In genomic region chr11:1559103-1559951, GRCh38 we compare ENCODE assay signal across 8 cellular contexts. TPM values are rescaled to one million over a fixed set of nuclear protein-coding genes. Genes with fewer than 3 reads are reported as not detected.
A peak's percentile ranks its signal among the peaks of the same experiment; 100 is the strongest.
DNase-seq lines count a peak whose midpoint lies in the region; ATAC-seq and TF ChIP-seq lines count a peak whose summit lies in the region.

No MANE protein-coding gene starts in this region.

- POLR2A ChIA-PET in AG04450 (lab: Yijun Ruan, JAX) = interaction anchor here (0.6 kb wide), 1 partner anchor 151 kb away, joined by 6 read pairs; no protein-coding TSS in a partner anchor

- H3K9me3 ChIP-seq in AG04450 (ENCODE audit: control insufficient read depth, insufficient read depth, low read length) = no peaks in the 10 kb centered on the region; the same call in 1 of the 2 replicates
- H3K9me3 ChIP-seq in liver (ENCODE audit: control insufficient read depth in 4 of 4, low read length in 3 of 4) = no peaks in the 10 kb centered on the region
- H3K9me3 ChIP-seq in tibial artery = no peaks in the 10 kb centered on the region

- no peak for DNase-seq in AG04450 (ENCODE audit: low read depth, low spot score)
- peak; percentile 30 for DNase-seq in NCI-H1105 (lab: John Stamatoyannopoulos, UW)
- DNase-seq in cerebellum (ENCODE audit: low spot score) = peak; percentile 96
- peak; percentile 95 to 99 for DNase-seq in tibial artery
- no peak for DNase-seq in DMS153 (lab: John Stamatoyannopoulos, UW)

- peak overlapping the region; percentile 85 for H3K27ac ChIP-seq in AG04450 (ENCODE audit: low read depth, low read length)
- H3K27ac ChIP-seq in liver (ENCODE audit: low read depth in 1 of 2, low read length in 2 of 2) = peak overlapping the region; percentile 33 to 84
- peak overlapping the region; percentile 92 to 94 for H3K27ac ChIP-seq in tibial artery

- no peak for TF ChIP-seq CTCF in AG04450 (IDR thresholded peaks at IDR 0.05; ENCODE audit: low read depth, low read length)
- TF ChIP-seq CTCF in liver (IDR thresholded peaks at IDR 0.05; ENCODE audit: low read depth, low read length, missing input control) = no peak
- TF ChIP-seq CTCF in tibial artery (IDR thresholded peaks at IDR 0.05) = no peak

- H3K9ac ChIP-seq in liver (ENCODE audit: low read depth in 1 of 2, low read length in 2 of 2) = peak overlapping the region; percentile 47 to 53

- H3K4me1 ChIP-seq in liver (ENCODE audit: control insufficient read depth in 4 of 4, insufficient read depth in 4 of 4, low read length in 3 of 4) (peaks cover 3 to 23% (median 14%) of the 10 kb centered on the region in 4 donors), tibial artery (peaks cover 5 to 59% (median 46%) of the 10 kb centered on the region in 4 donors)

- no peak for TF ChIP-seq RAD21 in liver (IDR thresholded peaks at IDR 0.05)

- intact Hi-C loops in tibial artery (cut with DNase I; ENCODE audit: low total_unique reads) = no loop called here

- 42% methylated on average over 30 of the region's 30 CpGs for WGBS in liver

- no peaks in the 10 kb centered on the region for H3K27me3 ChIP-seq in AG04450 (ENCODE audit: control insufficient read depth, insufficient read depth, low read length)
- H3K27me3 ChIP-seq in liver (ENCODE audit: control insufficient read depth in 4 of 4, insufficient read depth in 4 of 4, low read length in 3 of 4) = no peaks in the 10 kb centered on the region
- H3K27me3 ChIP-seq in tibial artery = no peaks in the 10 kb centered on the region

- H3K36me3 ChIP-seq in liver (ENCODE audit: control insufficient read depth in 4 of 4, insufficient read depth in 3 of 4, low read depth in 1 of 4, low read length in 3 of 4) (no peaks in the 10 kb centered on the region), tibial artery (peaks cover 19 to 61% (median 56%) of the 10 kb centered on the region in 3 donors)

- H3K4me3 ChIP-seq in AG04450 (ENCODE audit: low read depth, low read length) (no peak overlapping the region), liver (ENCODE audit: low read depth in 1 of 3, low read length in 3 of 3) (no peak overlapping the region), tibial artery (peak overlapping the region; percentile 32 to 41)

- CTCF ChIA-PET in AG04450 (lab: Charles Lee) = interaction anchor here (0.8 to 2.2 kb wide), 5 partner anchors 12 to 135 kb away, joined by 3 to 14 read pairs (median 3); no protein-coding TSS in a partner anchor

- ATAC-seq in GM21786 (IDR thresholded peaks at IDR 0.05; ENCODE audit: unreplicated experiment) = no peak
- ATAC-seq in GM21390 (IDR thresholded peaks at IDR 0.05; ENCODE audit: unreplicated experiment) = no peak

TF ChIP-seq in liver, 16 proteins besides CTCF, POLR2A, EP300 and RAD21:
- TF ChIP-seq FOXA1 (IDR thresholded peaks at IDR 0.05) (peak; percentile 42), MAX (IDR thresholded peaks at IDR 0.05) (no peak), REST (IDR thresholded peaks at IDR 0.05) (peak; percentile 61), HNF4A (conservative IDR thresholded peaks at IDR 0.05) (peak in 1 of 2 donors; percentile 79), SP1 (IDR thresholded peaks at IDR 0.05) (peak; percentile 56), EGR1 (IDR thresholded peaks at IDR 0.05; ENCODE audit: low read depth in 2 of 2) (no peak), JUND (IDR thresholded peaks at IDR 0.05) (peak; percentile 75 to 94), RXRA (IDR thresholded peaks at IDR 0.05) (peak in 1 of 2 donors; percentile 78), ATF3 (IDR thresholded peaks at IDR 0.05) (peak; percentile 93)
TF ChIP-seq in liver: peak in this region for 7.

RNA-seq across cellular contexts. Expression of gene DUSP8, which starts 12.7 kb away (rescaled TPM):
- polyA plus RNA-seq in AG04450 (2011; rRNA removed) (1.5 and 2.1 TPM in 2 replicates), liver (under 1 TPM; 0.06 to 0.33 TPM)
- 3.1 and 5.8 TPM in 2 replicates for polyA minus RNA-seq in AG04450 (2011; rRNA and poly(A)+ RNA removed)
- total RNA-seq in cerebellum (6.7 TPM), liver (under 1 TPM; 0.09 to 0.33 TPM)

RNA-seq across cellular contexts. Expression of gene KRTAP5-1, which starts 25.8 kb away (rescaled TPM):
- not detected in 2 replicates for polyA plus RNA-seq in AG04450 (2011; rRNA removed)
- polyA minus RNA-seq in AG04450 (2011; rRNA and poly(A)+ RNA removed) = not detected in 2 replicates
- total RNA-seq in cerebellum = not detected
- total RNA-seq in liver = not detected
- not detected for polyA plus RNA-seq in liver

RNA-seq across cellular contexts. Expression of gene KRTAP5-2, which starts 38.8 kb away (rescaled TPM):
- polyA plus RNA-seq in AG04450 (2011; rRNA removed) = not detected in 2 replicates
- polyA minus RNA-seq in AG04450 (2011; rRNA and poly(A)+ RNA removed) = not detected in 2 replicates
- not detected for total RNA-seq in cerebellum
- not detected for total RNA-seq in liver
- polyA plus RNA-seq in liver = under 1 TPM in 1 of 2 donors, not detected in 1; 0.08 TPM

RNA-seq across cellular contexts. Expression of gene KRTAP5-3, which starts 48.9 kb away (rescaled TPM):
- polyA plus RNA-seq in AG04450 (2011; rRNA removed) = not detected in 2 replicates
- polyA minus RNA-seq in AG04450 (2011; rRNA and poly(A)+ RNA removed) = not detected in 2 replicates
- not detected for total RNA-seq in cerebellum
- not detected for total RNA-seq in liver
- not detected for polyA plus RNA-seq in liver

Comparison
In these comparisons a context has a peak if more than half of its experiments do, and no peak if none do; other contexts are left out.
1. DNase-seq: peak in NCI-H1105 (single experiment), cerebellum (single experiment) and tibial artery (2 of 2); none in AG04450 (single experiment) and DMS153 (single experiment).
2. H3K4me3 ChIP-seq: peak in tibial artery (2 of 2); none in AG04450 (single experiment) and liver (0 of 3).
3. Peak in every context shown above with its lines, with median percentiles within 50 percentile points of each other: H3K27ac ChIP-seq.